In genomic region chr5:57527875-57528274, GRCh38 we compare ENCODE assay signal across 37 cellular contexts.
"Had no signal": no experiment of that assay in that cellular context is flagged by ENCODE, and none has a peak within 500 bp of the region (broad histone marks: within the 10 kb centered on the region; RNA-seq: fewer than 3 reads in every experiment).

No MANE protein-coding gene starts in this region.

- H3K4me1 Mint-ChIP-seq: activated naive CD4-positive, alpha-beta T cell treated with anti-CD3 and anti-CD28 coated beads, Interleukin-2, amount 10 ng/mL, durations not matched to agents 7 days and 5 days; activated naive CD4-positive, alpha-beta T cell treated with anti-CD3 and anti-CD28 coated beads, Interleukin-2, amount 50 U/mL, for 24 hours; activated naive CD8-positive, alpha-beta T cell treated with anti-CD3 and anti-CD28 coated beads for 36 hours; activated naive CD8-positive, alpha-beta T cell treated with anti-CD3 and anti-CD28 coated beads, Interleukin-2, amount 10 ng/mL, durations not matched to agents 7 days and 5 days; activated naive CD8-positive, alpha-beta T cell treated with anti-CD3 and anti-CD28 coated beads, Interleukin-2, amount 50 U/mL, for 24 hours; activated T-helper 17 cell treated with anti-CD3 and anti-CD28 coated beads, Interleukin-2, amount 50 U/mL, for 72 hours; central memory CD8-positive, alpha-beta T cell had no signal

- H3K27ac Mint-ChIP-seq: activated naive CD4-positive, alpha-beta T cell treated with anti-CD3 and anti-CD28 coated beads for 36 hours; activated naive CD4-positive, alpha-beta T cell treated with anti-CD3 and anti-CD28 coated beads, Interleukin-2, amount 10 ng/mL, durations not matched to agents 7 days and 5 days; activated naive CD4-positive, alpha-beta T cell treated with anti-CD3 and anti-CD28 coated beads, Interleukin-2, amount 50 U/mL, for 24 hours; activated naive CD4-positive, alpha-beta T cell treated with anti-CD3 and anti-CD28 coated beads, Interleukin-2, amount 50 U/mL, for 72 hours; activated naive CD8-positive, alpha-beta T cell; activated naive CD8-positive, alpha-beta T cell treated with anti-CD3 and anti-CD28 coated beads for 36 hours; activated naive CD8-positive, alpha-beta T cell treated with anti-CD3 and anti-CD28 coated beads, Interleukin-2, amount 10 ng/mL, durations not matched to agents 7 days and 5 days; activated naive CD8-positive, alpha-beta T cell treated with anti-CD3 and anti-CD28 coated beads, Interleukin-2, amount 50 U/mL, for 24 hours; activated T-cell treated with anti-CD3 and anti-CD28 coated beads, Interleukin-2, amount 50 U/mL, for 24 hours; activated T-cell treated with anti-CD3 and anti-CD28 coated beads, Interleukin-2, amount 50 U/mL, for 72 hours; activated T-helper 1 cell treated with anti-CD3 and anti-CD28 coated beads, Interleukin-12 subunit alpha, Interleukin-12 subunit beta, Interleukin-2, Interleukin-4 antibody, amounts not matched to agents 30 ng/mL and 10 ng/mL and 1 ng/mL, durations not matched to agents 14 hours and 24 hours and 36 hours; activated T-helper 17 cell treated with anti-CD3 and anti-CD28 coated beads, Interleukin-2, amount 50 U/mL, for 72 hours; activated T-helper 2 cell treated with anti-CD3 and anti-CD28 coated beads, Interferon-gamma antibody, Interleukin-2, Interleukin-4, amounts not matched to agents 10 μg/mL and 5 μg/mL and 100 μg/mL, durations not matched to agents 14 hours and 24 hours and 36 hours; brain had no signal

- H3K36me3 ChIP-seq: adrenal gland, ascending aorta, brain microvascular endothelial cell, breast epithelium, cardiac muscle cell had no signal

- H3K4me1 ChIP-seq: adrenal gland, ascending aorta, body of pancreas, breast epithelium had no signal

- H3K4me3 Mint-ChIP-seq: activated naive CD4-positive, alpha-beta T cell treated with anti-CD3 and anti-CD28 coated beads for 36 hours; activated naive CD4-positive, alpha-beta T cell treated with anti-CD3 and anti-CD28 coated beads, Interleukin-2, amount 10 ng/mL, durations not matched to agents 7 days and 5 days; activated naive CD4-positive, alpha-beta T cell treated with anti-CD3 and anti-CD28 coated beads, Interleukin-2, amount 50 U/mL, for 24 hours; activated naive CD8-positive, alpha-beta T cell; activated naive CD8-positive, alpha-beta T cell treated with anti-CD3 and anti-CD28 coated beads for 36 hours; activated naive CD8-positive, alpha-beta T cell treated with anti-CD3 and anti-CD28 coated beads, Interleukin-2, amount 10 ng/mL, durations not matched to agents 7 days and 5 days; activated naive CD8-positive, alpha-beta T cell treated with anti-CD3 and anti-CD28 coated beads, Interleukin-2, amount 50 U/mL, for 24 hours; activated T-cell treated with anti-CD3 and anti-CD28 coated beads, Interleukin-2, amount 50 U/mL, for 24 hours; activated T-cell treated with anti-CD3 and anti-CD28 coated beads, Interleukin-2, amount 50 U/mL, for 4 hours; activated T-cell treated with anti-CD3 and anti-CD28 coated beads, Interleukin-2, amount 50 U/mL, for 72 hours; activated T-helper 1 cell treated with anti-CD3 and anti-CD28 coated beads, Interleukin-12 subunit alpha, Interleukin-12 subunit beta, Interleukin-2, Interleukin-4 antibody, amounts not matched to agents 30 ng/mL and 10 ng/mL and 1 ng/mL, durations not matched to agents 14 hours and 24 hours and 36 hours; activated T-helper 17 cell treated with anti-CD3 and anti-CD28 coated beads, Interleukin-2, amount 50 U/mL, for 72 hours; brain; central memory CD8-positive, alpha-beta T cell had no signal

- H3K36me3 Mint-ChIP-seq: activated naive CD4-positive, alpha-beta T cell treated with anti-CD3 and anti-CD28 coated beads, Interleukin-2, amount 10 ng/mL, durations not matched to agents 7 days and 5 days; activated naive CD4-positive, alpha-beta T cell treated with anti-CD3 and anti-CD28 coated beads, Interleukin-2, amount 50 U/mL, for 24 hours; activated naive CD4-positive, alpha-beta T cell treated with anti-CD3 and anti-CD28 coated beads, Interleukin-2, amount 50 U/mL, for 72 hours; activated naive CD8-positive, alpha-beta T cell; activated naive CD8-positive, alpha-beta T cell treated with anti-CD3 and anti-CD28 coated beads for 36 hours; activated naive CD8-positive, alpha-beta T cell treated with anti-CD3 and anti-CD28 coated beads, Interleukin-2, amount 10 ng/mL, durations not matched to agents 7 days and 5 days; brain had no signal

- H3K27ac ChIP-seq: adrenal gland, ascending aorta, body of pancreas, brain microvascular endothelial cell, breast epithelium, cardiac muscle cell had no signal

- DNase-seq: activated effector memory CD4-positive, alpha-beta T cell treated with anti-CD3 and anti-CD28 coated beads, Interleukin-2, amount 50 U/mL, for 16 hours; activated effector memory CD4-positive, alpha-beta T cell treated with Interleukin-2 at 50 U/mL for 16 hours; activated gamma-delta T cell; activated gamma-delta T cell treated with Interleukin-2 at 50 U/mL for 16 hours; activated naive CD4-positive, alpha-beta T cell; activated naive CD4-positive, alpha-beta T cell treated with anti-CD3 and anti-CD28 coated beads for 36 hours; activated naive CD4-positive, alpha-beta T cell treated with anti-CD3 and anti-CD28 coated beads, Interleukin-2, amount 10 ng/mL, durations not matched to agents 7 days and 5 days; activated naive CD4-positive, alpha-beta T cell treated with anti-CD3 and anti-CD28 coated beads, Interleukin-2, amount 50 U/mL, for 16 hours; activated naive CD4-positive, alpha-beta T cell treated with Interleukin-2 at 50 U/mL for 16 hours; activated naive CD8-positive, alpha-beta T cell treated with anti-CD3 and anti-CD28 coated beads for 36 hours; activated naive CD8-positive, alpha-beta T cell treated with anti-CD3 and anti-CD28 coated beads, Interleukin-2, amount 10 ng/mL, durations not matched to agents 7 days and 5 days; activated naive CD8-positive, alpha-beta T cell treated with anti-CD3 and anti-CD28 coated beads, Interleukin-2, amount 50 U/mL, for 24 hours; activated T-cell treated with anti-CD3 and anti-CD28 coated beads, Interleukin-2, amount 50 U/mL, for 1 hour; activated T-cell treated with anti-CD3 and anti-CD28 coated beads, Interleukin-2, amount 50 U/mL, for 24 hours; activated T-cell treated with anti-CD3 and anti-CD28 coated beads, Interleukin-2, amount 50 U/mL, for 4 hours; activated T-cell treated with anti-CD3 and anti-CD28 coated beads, Interleukin-2, amount 50 U/mL, for 48 hours; activated T-cell treated with anti-CD3 and anti-CD28 coated beads, Interleukin-2, amount 50 U/mL, for 72 hours; adrenal gland; amniotic stem cell; amygdala; anterior cingulate cortex; aorta; body of pancreas; brain microvascular endothelial cell; caudate nucleus; cerebellar nuclear complex had no signal

- H3K4me3 ChIP-seq: adrenal gland, ascending aorta, body of pancreas, breast epithelium, cardiac muscle cell had no signal

- H3K27me3 Mint-ChIP-seq: activated naive CD4-positive, alpha-beta T cell treated with anti-CD3 and anti-CD28 coated beads, Interleukin-2, amount 10 ng/mL, durations not matched to agents 7 days and 5 days; activated naive CD8-positive, alpha-beta T cell; activated naive CD8-positive, alpha-beta T cell treated with anti-CD3 and anti-CD28 coated beads, Interleukin-2, amount 50 U/mL, for 24 hours; central memory CD8-positive, alpha-beta T cell had no signal

- H3K9me3 ChIP-seq: adrenal gland, ascending aorta, body of pancreas, breast epithelium had no signal

- H3K9me3 Mint-ChIP-seq: activated naive CD4-positive, alpha-beta T cell treated with anti-CD3 and anti-CD28 coated beads for 36 hours; activated naive CD4-positive, alpha-beta T cell treated with anti-CD3 and anti-CD28 coated beads, Interleukin-2, amount 10 ng/mL, durations not matched to agents 7 days and 5 days; activated naive CD4-positive, alpha-beta T cell treated with anti-CD3 and anti-CD28 coated beads, Interleukin-2, amount 50 U/mL, for 24 hours; activated naive CD8-positive, alpha-beta T cell treated with anti-CD3 and anti-CD28 coated beads for 36 hours; activated naive CD8-positive, alpha-beta T cell treated with anti-CD3 and anti-CD28 coated beads, Interleukin-2, amount 10 ng/mL, durations not matched to agents 7 days and 5 days; activated naive CD8-positive, alpha-beta T cell treated with anti-CD3 and anti-CD28 coated beads, Interleukin-2, amount 50 U/mL, for 24 hours; activated T-cell treated with anti-CD3 and anti-CD28 coated beads, Interleukin-2, amount 50 U/mL, for 24 hours; activated T-cell treated with anti-CD3 and anti-CD28 coated beads, Interleukin-2, amount 50 U/mL, for 4 hours; activated T-cell treated with anti-CD3 and anti-CD28 coated beads, Interleukin-2, amount 50 U/mL, for 72 hours; activated T-helper 1 cell treated with anti-CD3 and anti-CD28 coated beads, Interleukin-12 subunit alpha, Interleukin-12 subunit beta, Interleukin-2, Interleukin-4 antibody, amounts not matched to agents 30 ng/mL and 10 ng/mL and 1 ng/mL, durations not matched to agents 14 hours and 24 hours and 36 hours; activated T-helper 17 cell treated with anti-CD3 and anti-CD28 coated beads, Interleukin-2, amount 50 U/mL, for 72 hours; activated T-helper 2 cell treated with anti-CD3 and anti-CD28 coated beads, Interferon-gamma antibody, Interleukin-2, Interleukin-4, amounts not matched to agents 10 μg/mL and 5 μg/mL and 100 μg/mL, durations not matched to agents 14 hours and 24 hours and 36 hours; brain; central memory CD8-positive, alpha-beta T cell had no signal
